ENCODE assay signal across 8 cellular contexts in the genomic region with DNA sequence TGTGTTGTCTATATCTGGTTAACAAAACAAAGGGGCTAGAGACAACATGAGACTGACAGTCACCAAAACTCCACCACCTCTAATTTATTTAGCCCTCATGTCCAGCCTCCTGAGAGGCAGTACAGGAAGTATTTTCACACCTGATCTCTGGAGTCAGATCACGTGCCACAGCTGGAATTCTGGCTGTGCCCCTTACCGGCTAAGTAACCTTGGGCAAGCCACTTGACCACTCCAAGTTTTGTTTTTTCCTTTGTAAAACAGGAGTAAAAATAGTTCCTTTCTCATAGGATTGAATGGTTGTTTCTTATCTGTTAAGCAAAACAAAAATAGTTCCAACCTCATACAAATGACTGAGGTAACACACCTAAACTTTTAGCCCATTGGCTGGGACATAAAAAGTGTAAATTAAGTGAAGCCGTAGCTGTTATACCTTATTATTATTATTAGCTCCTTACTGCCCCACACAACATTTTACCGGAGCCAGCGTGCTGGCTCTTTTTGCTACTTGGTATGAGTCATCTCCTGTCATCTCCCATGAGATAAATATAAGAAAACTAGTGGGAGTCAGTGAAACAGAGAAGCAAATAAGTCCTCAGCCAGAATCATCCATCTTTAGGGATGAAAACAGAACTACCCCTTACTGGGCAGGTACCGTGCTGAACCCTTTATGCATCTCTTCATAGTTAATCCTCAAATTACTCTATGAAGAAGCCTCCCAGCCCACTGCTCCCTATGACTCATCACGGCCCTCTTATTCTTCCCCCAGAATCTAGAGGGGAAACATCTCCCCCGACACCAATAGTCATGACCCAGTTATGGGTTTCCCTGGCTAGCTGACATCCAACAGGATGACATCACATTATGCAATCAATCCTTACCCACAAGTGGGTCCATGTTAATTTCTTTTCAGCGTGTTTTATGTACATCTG. TPM values are rescaled to one million over a fixed set of nuclear protein-coding genes. Genes with fewer than 3 reads are reported as not detected.
DNase-seq lines count a peak whose midpoint lies in the region; ATAC-seq and TF ChIP-seq lines count a peak whose summit lies in the region.

No MANE protein-coding gene starts in this region.

- H3K27me3 ChIP-seq in foreskin keratinocyte = no peaks in the 10 kb centered on the region

- DNase-seq in ELR (ENCODE audit: low read depth) (peak; percentile 88), T1000 (lab: John Stamatoyannopoulos, UW) (peak; percentile 56), foreskin keratinocyte (no peak), skeletal muscle cell (ENCODE audit: low read depth) (peak; percentile 93)
- DNase-seq in activated CD4-positive, alpha-beta memory T cell treated with anti-CD3 and anti-CD28 coated beads for 36 hours = no peak

- TF ChIP-seq CTCF in foreskin keratinocyte (conservative IDR thresholded peaks at IDR 0.05) = no peak

- no peaks in the 10 kb centered on the region for H3K4me1 ChIP-seq in foreskin keratinocyte

- H3K4me1 Mint-ChIP-seq in activated CD4-positive, alpha-beta memory T cell treated with anti-CD3 and anti-CD28 coated beads for 36 hours (ENCODE audit: low read depth) = no peaks in the 10 kb centered on the region

- ATAC-seq in foreskin keratinocyte (peak; percentile 79), HG03280 (IDR thresholded peaks at IDR 0.05; ENCODE audit: unreplicated experiment) (no peak), GM18520 (IDR thresholded peaks at IDR 0.05; ENCODE audit: unreplicated experiment) (no peak)
- ATAC-seq in activated CD4-positive, CD25-positive, alpha-beta regulatory T cell treated with anti-CD3 and anti-CD28 coated beads, Interleukin-2, amount 50 U/mL, for 24 hours = no peak

- intact Hi-C loops in activated CD4-positive, alpha-beta memory T cell treated with anti-CD3 and anti-CD28 coated beads for 36 hours (cut with micrococcal nuclease) = no loop called here

- peaks cover 14% of the 10 kb centered on the region for H3K27me3 Mint-ChIP-seq in activated CD4-positive, alpha-beta memory T cell treated with anti-CD3 and anti-CD28 coated beads for 36 hours

- no peaks in the 10 kb centered on the region for H3K36me3 Mint-ChIP-seq in activated CD4-positive, alpha-beta memory T cell treated with anti-CD3 and anti-CD28 coated beads for 36 hours

- H3K27ac ChIP-seq in foreskin keratinocyte = no peak overlapping the region

- H3K4me3 ChIP-seq in skeletal muscle cell (ENCODE audit: low read depth, low read length) = no peak overlapping the region

- H3K9me3 Mint-ChIP-seq in activated CD4-positive, alpha-beta memory T cell treated with anti-CD3 and anti-CD28 coated beads for 36 hours = no peaks in the 10 kb centered on the region

- H3K4me3 Mint-ChIP-seq in activated CD4-positive, alpha-beta memory T cell treated with anti-CD3 and anti-CD28 coated beads for 36 hours = no peak overlapping the region

- H3K27ac Mint-ChIP-seq in activated CD4-positive, alpha-beta memory T cell treated with anti-CD3 and anti-CD28 coated beads for 36 hours = no peak overlapping the region

- CTCF ChIA-PET in activated CD4-positive, alpha-beta memory T cell treated with anti-CD3 and anti-CD28 coated beads for 36 hours (lab: Charles Lee) = no interaction called here

- POLR2A ChIA-PET in activated CD4-positive, alpha-beta memory T cell treated with anti-CD3 and anti-CD28 coated beads for 36 hours (lab: Charles Lee) = no interaction called here

RNA-seq across cellular contexts. Expression of gene PPP1R3C, which starts 44.9 kb away (rescaled TPM):
- total RNA-seq in foreskin keratinocyte = 0.85 and 2.2 TPM in 2 replicates
- polyA plus RNA-seq in foreskin keratinocyte = 0.43 and 0.87 TPM in 2 replicates
- total RNA-seq in activated CD4-positive, alpha-beta memory T cell treated with anti-CD3 and anti-CD28 coated beads for 36 hours = under 1 TPM in 1 of 2 experiments, not detected in 1; 0.07 TPM

Comparison
In these comparisons a context has a peak if more than half of its experiments do, and no peak if none do; other contexts are left out.
1. DNase-seq: peak in ELR (single experiment), T1000 (single experiment) and skeletal muscle cell (single experiment); none in foreskin keratinocyte (0 of 2) and activated CD4-positive, alpha-beta memory T cell treated with anti-CD3 and anti-CD28 coated beads for 36 hours (single experiment).